8 cellular contexts compared by ENCODE assay signal in genomic region chr11:60634151-60634550, GRCh38.
DNase-seq lines count a peak whose midpoint lies in the region; ATAC-seq and TF ChIP-seq lines count a peak whose summit lies in the region.

No MANE protein-coding gene starts in this region.

- H3K9me3 ChIP-seq in GM23248 (ENCODE audit: low read depth): no peaks in the 10 kb centered on the region
- no peaks in the 10 kb centered on the region for H3K9me3 ChIP-seq in MM.1S (replicated peaks; ENCODE audit: insufficient read depth, low read length)
- H3K9me3 ChIP-seq in aorta (ENCODE audit: control insufficient read depth, low read length): no peaks in the 10 kb centered on the region

- H3K9ac ChIP-seq in GM23248 (no peak overlapping the region), MM.1S (ENCODE audit: low read length) (no peak overlapping the region)

- H3K9me2 ChIP-seq in GM23248 (ENCODE audit: insufficient read depth): no peaks in the 10 kb centered on the region
- no peaks in the 10 kb centered on the region for H3K9me2 ChIP-seq in MM.1S (replicated peaks; ENCODE audit: insufficient read depth, low read length)

- 7 to 10% methylated on average over 2 of the region's 2 CpGs for WGBS in GM23248 (ENCODE audit: low coverage in 1 of 2, low lambda C conversion rate in 2 of 2, missing lambda C conversion rate in 2 of 2), 2 experiments
- 30 to 41% methylated on average over 2 of the region's 2 CpGs for WGBS in aorta, 2 donors

- no peaks in the 10 kb centered on the region for H3K27me3 ChIP-seq in GM23248 (replicated peaks; ENCODE audit: insufficient read depth)
- no peaks in the 10 kb centered on the region for H3K27me3 ChIP-seq in MM.1S (replicated peaks; ENCODE audit: insufficient read depth, low read length)
- H3K27me3 ChIP-seq in aorta (ENCODE audit: control insufficient read depth in 1 of 2, insufficient read depth in 2 of 2, low read length in 1 of 2): no peaks in the 10 kb centered on the region

- no peak overlapping the region for H3K27ac ChIP-seq in GM23248
- no peak overlapping the region for H3K27ac ChIP-seq in MM.1S (ENCODE audit: low read length)
- H3K27ac ChIP-seq in aorta (ENCODE audit: low read depth in 1 of 2, low read length in 2 of 2): no peak overlapping the region

- intact Hi-C loops in Right ventricle myocardium inferior (cut with DNase I) (no loop called here), aorta (cut with DNase I) (no loop called here)

- H4K20me1 ChIP-seq in GM23248 (ENCODE audit: insufficient read depth) (no peaks in the 10 kb centered on the region), MM.1S (ENCODE audit: insufficient read depth, low read length) (no peaks in the 10 kb centered on the region)

- H3K4me1 ChIP-seq in GM23248 (ENCODE audit: insufficient read depth) (no peaks in the 10 kb centered on the region), MM.1S (ENCODE audit: low read length) (peaks cover 10% of the 10 kb centered on the region), aorta (ENCODE audit: control insufficient read depth in 1 of 2, insufficient read depth in 2 of 2, low read length in 2 of 2) (no peaks in the 10 kb centered on the region)

- H3K79me2 ChIP-seq in GM23248 (ENCODE audit: insufficient read depth): no peaks in the 10 kb centered on the region
- H3K79me2 ChIP-seq in MM.1S (ENCODE audit: low read length): no peaks in the 10 kb centered on the region

- H3K4me3 ChIP-seq in GM23248 (no peak overlapping the region), MM.1S (ENCODE audit: low read length) (no peak overlapping the region), aorta (ENCODE audit: low read length in 2 of 2) (no peak overlapping the region)

- TF ChIP-seq POLR2A in GM18505 (IDR thresholded peaks at IDR 0.05; ENCODE audit: borderline replicate concordance, extremely low read depth, insufficient read depth, insufficient read length): no peak

- no peaks in the 10 kb centered on the region for H3F3A ChIP-seq in GM23248 (ENCODE audit: insufficient read depth)
- H3F3A ChIP-seq in MM.1S (ENCODE audit: insufficient read depth, low read length): no peaks in the 10 kb centered on the region; the same call in 1 of the 2 replicates

- no peak overlapping the region for H3K4me2 ChIP-seq in GM23248 (ENCODE audit: unreplicated experiment)
- H3K4me2 ChIP-seq in MM.1S (ENCODE audit: low read depth, low read length): no peak overlapping the region

- ATAC-seq in GM18505 (IDR thresholded peaks at IDR 0.05; ENCODE audit: unreplicated experiment) (peak; percentile 26), Right ventricle myocardium inferior (no peak), aorta (ENCODE audit: low FRiP score) (no peak)

- H3K36me3 ChIP-seq in GM23248 (ENCODE audit: low read depth): no peaks in the 10 kb centered on the region
- no peaks in the 10 kb centered on the region for H3K36me3 ChIP-seq in MM.1S (replicated peaks; ENCODE audit: insufficient read depth, low read length)
- H3K36me3 ChIP-seq in aorta (ENCODE audit: control insufficient read depth in 1 of 2, insufficient read depth in 2 of 2, low read length in 1 of 2): no peaks in the 10 kb centered on the region

- in situ Hi-C loops in GM23248 (cut with MboI) (no loop called here), G401 (cut with HindIII; ENCODE audit: low sequenced_read_pairs) (no loop called here)

- H2AFZ ChIP-seq in GM23248: no peak overlapping the region
- no peak overlapping the region for H2AFZ ChIP-seq in MM.1S (ENCODE audit: low read length)

- TF ChIP-seq CTCF in MM.1S (IDR thresholded peaks at IDR 0.05; ENCODE audit: low read length): peak; percentile 53

- peak; percentile 6 for DNase-seq in GM23248
- DNase-seq in MM.1S: no peak
- peak; percentile 10 to 20 for DNase-seq in lung microvascular endothelial cell (ENCODE audit: low read depth in 2 of 2)
- no peak for DNase-seq in Right ventricle myocardium inferior (ENCODE audit: missing footprints)
- DNase-seq in aorta: no peak
- no peak for DNase-seq in G401 (ENCODE audit: low spot score)
- no peak for DNase-seq in effector CD8-positive, alpha-beta T cell (lab: John Stamatoyannopoulos, UW)

Comparison
In these comparisons a context has a peak if more than half of its experiments do, and no peak if none do; other contexts are left out.
1. DNase-seq: peak in GM23248 (single experiment) and lung microvascular endothelial cell (2 of 2); none in MM.1S (single experiment), Right ventricle myocardium inferior (single experiment), aorta (0 of 2), G401 (single experiment) and effector CD8-positive, alpha-beta T cell (single experiment).